ENCODE assay signal across 27 cellular contexts in genomic region chr13:48514776-48515175, GRCh38.
"Had no signal": no experiment of that assay in that cellular context is flagged by ENCODE, and none has a peak within 500 bp of the region (broad histone marks: within the 10 kb centered on the region; RNA-seq: fewer than 3 reads in every experiment).

No MANE protein-coding gene starts in this region.

- H3K4me3 Mint-ChIP-seq: naive thymus-derived CD8-positive, alpha-beta T cell; nephron; neural crest cell; stimulated activated effector memory CD8-positive, alpha-beta T cell treated with anti-CD3 and anti-CD28 coated beads, Interleukin-12 subunit alpha, Interleukin-12 subunit beta, amount 100 ng/mL, for 72 hours; stimulated activated naive CD8-positive, alpha-beta T cell treated with anti-CD3 and anti-CD28 coated beads, Interleukin-15, Interleukin-2, amounts not matched to agents 100 ng/mL and 50 ng/mL, for 24 hours; type B pancreatic cell had no signal

- H3K4me1 Mint-ChIP-seq: neural crest cell had no signal

- H3K4me1 ChIP-seq: pancreas, prostate gland, sigmoid colon, tibial artery, uterus had no signal

- H3K9me3 Mint-ChIP-seq: naive thymus-derived CD8-positive, alpha-beta T cell; nephron; neural crest cell; stimulated activated effector memory CD8-positive, alpha-beta T cell treated with anti-CD3 and anti-CD28 coated beads, Interleukin-12 subunit alpha, Interleukin-12 subunit beta, amount 100 ng/mL, for 72 hours; stimulated activated naive CD8-positive, alpha-beta T cell treated with anti-CD3 and anti-CD28 coated beads, Interleukin-15, Interleukin-2, amounts not matched to agents 100 ng/mL and 50 ng/mL, for 24 hours; type B pancreatic cell had no signal

- H3K36me3 ChIP-seq: pancreas, prostate gland, suprapubic skin, uterus had no signal

- H3K36me3 Mint-ChIP-seq: naive thymus-derived CD8-positive, alpha-beta T cell had no signal

- H3K27ac Mint-ChIP-seq: naive thymus-derived CD8-positive, alpha-beta T cell; nephron; stimulated activated effector memory CD8-positive, alpha-beta T cell treated with anti-CD3 and anti-CD28 coated beads, Interleukin-12 subunit alpha, Interleukin-12 subunit beta, amount 100 ng/mL, for 72 hours; stimulated activated naive CD8-positive, alpha-beta T cell treated with anti-CD3 and anti-CD28 coated beads, Interleukin-15, Interleukin-2, amounts not matched to agents 100 ng/mL and 50 ng/mL, for 24 hours; type B pancreatic cell had no signal

- H3K27me3 ChIP-seq: hepatocyte, pancreas, sigmoid colon, spleen, suprapubic skin, tibial artery, uterus had no signal

- H3K27ac ChIP-seq: hepatocyte, lower lobe of right lung, pancreas, prostate gland, sigmoid colon, spleen, suprapubic skin, thoracic aorta, tibial artery, uterus had no signal

- ATAC-seq: left ventricle myocardium superior; lower lobe of right lung; naive thymus-derived CD8-positive, alpha-beta T cell; pancreas; right cardiac atrium; stimulated activated effector memory CD8-positive, alpha-beta T cell treated with anti-CD3 and anti-CD28 coated beads, Interleukin-12 subunit alpha, Interleukin-12 subunit beta, amount 100 ng/mL, for 72 hours had no signal

- H3K9me3 ChIP-seq: lower lobe of right lung, pancreas, prostate gland, sigmoid colon, spleen, suprapubic skin, thoracic aorta, tibial artery, uterus had no signal

- H3K27me3 Mint-ChIP-seq: naive thymus-derived CD8-positive, alpha-beta T cell; stimulated activated naive CD8-positive, alpha-beta T cell treated with anti-CD3 and anti-CD28 coated beads, Interleukin-15, Interleukin-2, amounts not matched to agents 100 ng/mL and 50 ng/mL, for 24 hours; type B pancreatic cell had no signal

- H3K4me3 ChIP-seq: hepatocyte, lower lobe of right lung, pancreas, prostate gland, sigmoid colon, spleen, suprapubic skin, thoracic aorta, tibial artery, uterus had no signal

- DNase-seq: islet precursor cell; left ventricle myocardium superior; lower lobe of right lung; mammary epithelial cell; mesenchymal stem cell; naive thymus-derived CD8-positive, alpha-beta T cell; nucleus accumbens; pancreas; posterior cingulate gyrus; retina; right cardiac atrium; sigmoid colon; small intestine; spleen; stimulated activated CD4-positive, alpha-beta T cell treated with anti-CD3 and anti-CD28 coated beads, Interleukin-4, amount 100 ng/mL, for 24 hours; stimulated activated naive CD4-positive, alpha-beta T cell; tibial artery; uterus had no signal
